3 cellular contexts compared by ENCODE assay signal in the genomic region with DNA sequence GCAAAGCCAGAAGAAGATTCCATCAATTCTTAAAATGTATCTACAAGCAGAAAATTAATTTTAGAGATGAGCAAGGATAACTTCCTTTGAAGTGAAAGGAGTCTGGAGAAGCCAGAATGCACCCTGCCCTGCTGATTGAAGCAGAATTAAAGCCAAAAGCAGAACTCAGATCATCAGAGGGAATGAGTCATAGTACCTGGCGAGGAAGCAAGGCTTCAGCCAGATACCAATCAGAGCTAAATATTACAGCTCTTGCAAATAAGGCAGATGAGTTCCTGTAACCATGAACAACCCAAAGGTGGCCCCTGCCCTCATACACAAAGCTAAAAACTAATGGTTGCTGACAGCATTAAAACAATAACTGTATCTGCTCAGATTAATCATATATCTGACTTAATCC.
TF ChIP-seq lines count a peak whose summit lies in the region.

No MANE protein-coding gene starts in this region.

TF ChIP-seq in IMR-90, 13 proteins besides CTCF, POLR2A, EP300 and RAD21:
- TF ChIP-seq BHLHE40 (IDR thresholded peaks at IDR 0.05; ENCODE audit: low read depth, low read length) (no peak), NFE2L2 (IDR thresholded peaks at IDR 0.05; ENCODE audit: low read depth, low read length) (no peak), SMC3 (IDR thresholded peaks at IDR 0.05; ENCODE audit: low read depth, low read length) (no peak), ELK1 (IDR thresholded peaks at IDR 0.05; ENCODE audit: borderline replicate concordance, low read depth, low read length) (no peak), MAZ (IDR thresholded peaks at IDR 0.05; ENCODE audit: borderline replicate concordance, low read depth, low read length) (no peak), MXI1 (IDR thresholded peaks at IDR 0.05; ENCODE audit: borderline replicate concordance, low read depth, low read length) (no peak), CHD1 (IDR thresholded peaks at IDR 0.05; ENCODE audit: low read depth, low read length) (no peak), FOS (IDR thresholded peaks at IDR 0.05; ENCODE audit: low read depth, low read length) (no peak), USF2 (IDR thresholded peaks at IDR 0.05; ENCODE audit: low read depth, low read length) (no peak), RFX5 (IDR thresholded peaks at IDR 0.05; ENCODE audit: low read depth, low read length) (no peak), CEBPB (IDR thresholded peaks at IDR 0.05; ENCODE audit: low read depth, low read length) (no peak)

TF ChIP-seq in HepG2, 621 proteins besides CTCF, POLR2A, EP300 and RAD21:
- TF ChIP-seq YY1 (IDR thresholded peaks at IDR 0.05; ENCODE audit: insufficient read depth, insufficient replicate concordance, low read depth, low read length), result no peak
- no peak for TF ChIP-seq SIN3B (IDR thresholded peaks at IDR 0.05; ENCODE audit: low read length)
- TF ChIP-seq HMGXB4 (CRISPR knock-in tag; IDR thresholded peaks at IDR 0.05; ENCODE audit: borderline replicate concordance in 1 of 2, low read depth in 1 of 2), result no peak
- TF ChIP-seq ZNF75D (CRISPR knock-in tag; IDR thresholded peaks at IDR 0.05; ENCODE audit: borderline replicate concordance), result no peak
- TF ChIP-seq, protein P1, sequence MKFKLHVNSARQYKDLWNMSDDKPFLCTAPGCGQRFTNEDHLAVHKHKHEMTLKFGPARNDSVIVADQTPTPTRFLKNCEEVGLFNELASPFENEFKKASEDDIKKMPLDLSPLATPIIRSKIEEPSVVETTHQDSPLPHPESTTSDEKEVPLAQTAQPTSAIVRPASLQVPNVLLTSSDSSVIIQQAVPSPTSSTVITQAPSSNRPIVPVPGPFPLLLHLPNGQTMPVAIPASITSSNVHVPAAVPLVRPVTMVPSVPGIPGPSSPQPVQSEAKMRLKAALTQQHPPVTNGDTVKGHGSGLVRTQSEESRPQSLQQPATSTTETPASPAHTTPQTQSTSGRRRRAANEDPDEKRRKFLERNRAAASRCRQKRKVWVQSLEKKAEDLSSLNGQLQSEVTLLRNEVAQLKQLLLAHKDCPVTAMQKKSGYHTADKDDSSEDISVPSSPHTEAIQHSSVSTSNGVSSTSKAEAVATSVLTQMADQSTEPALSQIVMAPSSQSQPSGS (CRISPR knock-in tag; IDR thresholded peaks at IDR 0.05), result no peak
- no peak for TF ChIP-seq PHF20 (CRISPR knock-in tag; IDR thresholded peaks at IDR 0.05)
- TF ChIP-seq, protein P2, sequence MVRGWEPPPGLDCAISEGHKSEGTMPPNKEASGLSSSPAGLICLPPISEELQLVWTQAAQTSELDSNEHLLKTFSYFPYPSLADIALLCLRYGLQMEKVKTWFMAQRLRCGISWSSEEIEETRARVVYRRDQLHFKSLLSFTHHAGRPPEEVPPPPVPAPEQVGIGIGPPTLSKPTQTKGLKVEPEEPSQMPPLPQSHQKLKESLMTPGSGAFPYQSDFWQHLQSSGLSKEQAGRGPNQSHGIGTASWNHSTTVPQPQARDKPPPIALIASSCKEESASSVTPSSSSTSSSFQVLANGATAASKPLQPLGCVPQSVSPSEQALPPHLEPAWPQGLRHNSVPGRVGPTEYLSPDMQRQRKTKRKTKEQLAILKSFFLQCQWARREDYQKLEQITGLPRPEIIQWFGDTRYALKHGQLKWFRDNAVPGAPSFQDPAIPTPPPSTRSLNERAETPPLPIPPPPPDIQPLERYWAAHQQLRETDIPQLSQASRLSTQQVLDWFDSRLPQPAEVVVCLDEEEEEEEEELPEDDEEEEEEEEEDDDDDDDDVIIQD (CRISPR knock-in tag; IDR thresholded peaks at IDR 0.05; ENCODE audit: low read depth), result no peak
- TF ChIP-seq, protein P3, sequence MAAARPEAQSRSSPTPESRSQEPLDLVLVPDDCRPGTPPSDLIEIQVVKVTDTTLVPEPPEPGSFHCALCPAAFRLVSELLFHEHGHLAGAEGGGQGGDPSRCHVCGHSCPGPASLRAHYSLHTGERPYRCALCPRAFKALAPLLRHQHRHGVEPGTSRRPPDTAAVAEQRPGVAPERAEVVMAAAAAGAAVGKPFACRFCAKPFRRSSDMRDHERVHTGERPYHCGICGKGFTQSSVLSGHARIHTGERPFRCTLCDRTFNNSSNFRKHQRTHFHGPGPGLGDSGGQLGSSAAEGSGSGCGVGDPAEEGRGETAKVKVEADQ (CRISPR knock-in tag; IDR thresholded peaks at IDR 0.05; ENCODE audit: borderline replicate concordance), result no peak
- no peak for TF ChIP-seq ARHGAP35 (CRISPR knock-in tag; IDR thresholded peaks at IDR 0.05; ENCODE audit: borderline replicate concordance)
- TF ChIP-seq ZNF773 (CRISPR knock-in tag; IDR thresholded peaks at IDR 0.05; ENCODE audit: borderline replicate concordance), result no peak
- no peak for TF ChIP-seq NFYC (CRISPR knock-in tag; IDR thresholded peaks at IDR 0.05)
- TF ChIP-seq FLYWCH1 (CRISPR knock-in tag; IDR thresholded peaks at IDR 0.05), result no peak
- no peak for TF ChIP-seq HDAC6 (IDR thresholded peaks at IDR 0.05; ENCODE audit: low read depth, low read length)
- no peak for TF ChIP-seq CEBPG (CRISPR knock-in tag; IDR thresholded peaks at IDR 0.05)
- TF ChIP-seq SMAD9 (CRISPR knock-in tag; IDR thresholded peaks at IDR 0.05), result no peak
- no peak for TF ChIP-seq ZNF563 (CRISPR knock-in tag; IDR thresholded peaks at IDR 0.05)
- TF ChIP-seq, protein P4, sequence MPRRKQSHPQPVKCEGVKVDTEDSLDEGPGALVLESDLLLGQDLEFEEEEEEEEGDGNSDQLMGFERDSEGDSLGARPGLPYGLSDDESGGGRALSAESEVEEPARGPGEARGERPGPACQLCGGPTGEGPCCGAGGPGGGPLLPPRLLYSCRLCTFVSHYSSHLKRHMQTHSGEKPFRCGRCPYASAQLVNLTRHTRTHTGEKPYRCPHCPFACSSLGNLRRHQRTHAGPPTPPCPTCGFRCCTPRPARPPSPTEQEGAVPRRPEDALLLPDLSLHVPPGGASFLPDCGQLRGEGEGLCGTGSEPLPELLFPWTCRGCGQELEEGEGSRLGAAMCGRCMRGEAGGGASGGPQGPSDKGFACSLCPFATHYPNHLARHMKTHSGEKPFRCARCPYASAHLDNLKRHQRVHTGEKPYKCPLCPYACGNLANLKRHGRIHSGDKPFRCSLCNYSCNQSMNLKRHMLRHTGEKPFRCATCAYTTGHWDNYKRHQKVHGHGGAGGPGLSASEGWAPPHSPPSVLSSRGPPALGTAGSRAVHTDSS (CRISPR knock-in tag; conservative IDR thresholded peaks at IDR 0.05), result no peak
TF ChIP-seq in HepG2: peak in this region for 0.

TF ChIP-seq in WTC11, 78 proteins besides CTCF, POLR2A, EP300 and RAD21:
- TF ChIP-seq, protein P5, sequence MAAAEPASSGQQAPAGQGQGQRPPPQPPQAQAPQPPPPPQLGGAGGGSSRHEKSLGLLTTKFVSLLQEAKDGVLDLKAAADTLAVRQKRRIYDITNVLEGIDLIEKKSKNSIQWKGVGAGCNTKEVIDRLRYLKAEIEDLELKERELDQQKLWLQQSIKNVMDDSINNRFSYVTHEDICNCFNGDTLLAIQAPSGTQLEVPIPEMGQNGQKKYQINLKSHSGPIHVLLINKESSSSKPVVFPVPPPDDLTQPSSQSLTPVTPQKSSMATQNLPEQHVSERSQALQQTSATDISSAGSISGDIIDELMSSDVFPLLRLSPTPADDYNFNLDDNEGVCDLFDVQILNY (CRISPR knock-in tag; IDR thresholded peaks at IDR 0.05), result no peak
- no peak for TF ChIP-seq ZNF425 (CRISPR knock-in tag; conservative IDR thresholded peaks at IDR 0.05)
TF ChIP-seq in WTC11: peak in this region for 0.
